ENCODE assay signal across 8 cellular contexts in genomic region chr16:27426423-27427408, GRCh38. TPM values are rescaled to one million over a fixed set of nuclear protein-coding genes. Genes with fewer than 3 reads are reported as not detected.
A peak's percentile ranks its signal among the peaks of the same experiment; 100 is the strongest.
DNase-seq lines count a peak whose midpoint lies in the region; ATAC-seq, FAIRE-seq and TF ChIP-seq lines count a peak whose summit lies in the region.

No MANE protein-coding gene starts in this region.

- 24 to 37% (median 36%) methylated on average over 7 of the region's 7 CpGs for whole genome bisulfite sequencing in small intestine, 3 donors
- WGBS in gastroesophageal sphincter (ENCODE audit: low coverage in 1 of 2), 2 donors = 0 to 36% methylated on average over 2 to 7 of the region's 7 CpGs

- H3K4me3 ChIP-seq in AG09309 (ENCODE audit: control insufficient read depth, low read depth, low read length) = no peak overlapping the region
- no peak overlapping the region for H3K4me3 ChIP-seq in small intestine (ENCODE audit: low read depth in 1 of 2, low read length in 2 of 2)
- H3K4me3 ChIP-seq in gastroesophageal sphincter = no peak overlapping the region

- TF ChIP-seq CTCF in AG09309 (IDR thresholded peaks at IDR 0.05; ENCODE audit: control insufficient read depth, insufficient read depth, low read depth, low read length, missing control alignments) (no peak), endothelial cell (IDR thresholded peaks at IDR 0.05; ENCODE audit: unreplicated experiment) (no peak), gastroesophageal sphincter (IDR thresholded peaks at IDR 0.05) (no peak)

- DNase-seq in AG09309 (ENCODE audit: low read depth) (peak; percentile 59), NCI-H2196 (lab: John Stamatoyannopoulos, UW; ENCODE audit: unreplicated experiment) (peak; percentile 79), endothelial cell (ENCODE audit: low spot score) (peak; percentile 2), small intestine (peak; percentile 30)
- peak; percentile 71 for DNase-seq in activated CD4-positive, alpha-beta T cell treated with anti-CD3 and anti-CD28 coated beads, Interleukin-2, amount 50 U/mL, for 1 hour

- no peaks in the 10 kb centered on the region for H3K27me3 ChIP-seq in small intestine (ENCODE audit: control insufficient read depth in 2 of 2, insufficient read depth in 2 of 2, low read length in 2 of 2)
- peaks cover 49% of the 10 kb centered on the region for H3K27me3 ChIP-seq in gastroesophageal sphincter

- FAIRE-seq in small intestine (lab: Jason Lieb, UNC) = no peak

- no peaks in the 10 kb centered on the region for H3K27me3 Mint-ChIP-seq in endothelial cell (ENCODE audit: unreplicated experiment)

- H3K9me3 Mint-ChIP-seq in endothelial cell (ENCODE audit: unreplicated experiment) = no peaks in the 10 kb centered on the region

- H3K9me3 ChIP-seq in small intestine (ENCODE audit: control insufficient read depth, low read depth) = no peaks in the 10 kb centered on the region
- peaks cover 0 to 14% (median 0%) of the 10 kb centered on the region in 3 donors for H3K9me3 ChIP-seq in gastroesophageal sphincter

- ATAC-seq in GM18517 (IDR thresholded peaks at IDR 0.05; ENCODE audit: unreplicated experiment) = peak; percentile 83
- peak; percentile 73 for ATAC-seq in HG02840 (IDR thresholded peaks at IDR 0.05; ENCODE audit: low FRiP score, unreplicated experiment)
- no peak for ATAC-seq in gastroesophageal sphincter

- H3K36me3 Mint-ChIP-seq in endothelial cell (ENCODE audit: low read depth, unreplicated experiment) = no peaks in the 10 kb centered on the region

- no peak overlapping the region for H3K4me3 Mint-ChIP-seq in endothelial cell (ENCODE audit: unreplicated experiment)

- no peak for TF ChIP-seq POLR2A in gastroesophageal sphincter (IDR thresholded peaks at IDR 0.05)

- no peak overlapping the region for H3K27ac Mint-ChIP-seq in endothelial cell (ENCODE audit: unreplicated experiment)

- no peak for TF ChIP-seq EP300 in gastroesophageal sphincter (IDR thresholded peaks at IDR 0.05)

- H3K36me3 ChIP-seq in small intestine (ENCODE audit: control insufficient read depth in 2 of 2, insufficient read depth in 2 of 2, low read length in 2 of 2) (no peaks in the 10 kb centered on the region), gastroesophageal sphincter (no peaks in the 10 kb centered on the region)

- no peaks in the 10 kb centered on the region for H3K4me1 ChIP-seq in small intestine (ENCODE audit: control insufficient read depth in 2 of 2, insufficient read depth in 1 of 2, low read depth in 1 of 2, low read length in 1 of 2)
- H3K4me1 ChIP-seq in gastroesophageal sphincter = no peaks in the 10 kb centered on the region

- H3K27ac ChIP-seq in small intestine (ENCODE audit: low read depth in 1 of 2, low read length in 1 of 2) = no peak overlapping the region
- no peak overlapping the region for H3K27ac ChIP-seq in gastroesophageal sphincter

- no peaks in the 10 kb centered on the region for H3K4me1 Mint-ChIP-seq in endothelial cell (ENCODE audit: unreplicated experiment)

RNA-seq across cellular contexts. Expression of gene IL21R, which starts 24.7 kb away (rescaled TPM):
- total RNA-seq in endothelial cell (ENCODE audit: unreplicated experiment) (not detected), gastroesophageal sphincter (under 1 TPM in 3 of 4 donors, not detected in 1; 0.23 to 0.40 (median 0.25) TPM)
- polyA plus RNA-seq in small intestine = under 1 TPM; under 0.01 to 0.85 (median 0.22) TPM

Comparison
In these comparisons a context has a peak if more than half of its experiments do, and no peak if none do; other contexts are left out.
1. DNase-seq: peak in every context shown above with its lines; median percentile 79 in NCI-H2196; 71 in activated CD4-positive, alpha-beta T cell treated with anti-CD3 and anti-CD28 coated beads, Interleukin-2, amount 50 U/mL, for 1 hour; 59 in AG09309; 30 in small intestine; 2 in endothelial cell.